Comparison of ENCODE assay signal across 8 cellular contexts in the genomic region with DNA sequence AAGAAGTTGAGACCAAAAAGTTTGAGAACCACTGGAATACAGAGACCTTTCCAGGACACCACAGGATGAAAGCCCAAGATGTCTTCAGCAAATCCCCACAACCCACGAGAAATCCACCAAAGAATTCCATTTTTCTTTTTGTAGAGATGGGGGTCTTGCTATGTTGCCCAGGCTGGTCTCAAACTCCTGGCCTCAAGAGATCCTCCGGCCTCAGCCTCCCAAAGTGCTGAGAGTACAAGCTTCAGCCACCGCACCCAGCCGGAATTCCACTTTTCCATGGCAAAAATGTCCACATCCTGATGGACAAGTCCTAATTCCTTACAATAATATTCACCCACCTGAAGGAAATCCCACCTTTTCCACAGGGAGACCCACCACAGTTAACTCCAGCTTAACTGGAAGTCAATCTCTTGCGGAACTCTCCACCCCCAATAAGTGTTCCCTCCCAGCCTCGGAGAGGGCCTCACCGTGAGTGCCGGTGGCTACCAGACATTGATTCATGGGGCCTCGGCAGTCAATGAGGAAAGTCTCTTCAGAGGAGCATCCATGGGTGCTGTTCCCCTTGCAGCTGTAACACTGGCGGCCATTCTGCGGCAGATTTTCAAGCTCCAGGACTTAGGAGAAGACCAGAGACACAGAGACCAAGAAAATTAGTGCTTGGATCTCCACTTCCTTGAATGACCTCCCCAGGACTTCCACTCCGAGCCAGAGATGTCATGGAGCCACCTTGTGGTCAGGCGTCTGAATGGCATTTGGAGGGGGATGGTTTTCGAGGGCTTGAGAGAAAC. TPM values are rescaled to one million over a fixed set of nuclear protein-coding genes. Genes with fewer than 3 reads are reported as not detected.
A peak's percentile ranks its signal among the peaks of the same experiment; 100 is the strongest.
DNase-seq lines count a peak whose midpoint lies in the region; ATAC-seq and TF ChIP-seq lines count a peak whose summit lies in the region.

No MANE protein-coding gene starts in this region.

- H3K4me1 ChIP-seq in upper lobe of right lung = no peaks in the 10 kb centered on the region

- peaks cover 79% of the 10 kb centered on the region for H3K36me3 ChIP-seq in upper lobe of right lung

- TF ChIP-seq CTCF in GM12874 (IDR thresholded peaks at IDR 0.05; ENCODE audit: insufficient read depth, low read depth, low read length) (peak; percentile 72), fibroblast of mammary gland (conservative IDR thresholded peaks at IDR 0.05; ENCODE audit: control insufficient read depth, insufficient read depth, low read depth, low read length) (peak; percentile 78), upper lobe of right lung (IDR thresholded peaks at IDR 0.05) (peak; percentile 71)

- no peaks in the 10 kb centered on the region for H3K9me3 Mint-ChIP-seq in natural killer cell treated with Interleukin-12 subunit alpha and Interleukin-12 subunit beta and Interleukin-15 and Interleukin-18, amount 100 ng/mL, for 72 hours

- H3K27ac ChIP-seq in upper lobe of right lung = no peak overlapping the region

- peak; percentile 41 to 67 for ATAC-seq in natural killer cell treated with Interleukin-12 subunit alpha and Interleukin-12 subunit beta and Interleukin-15 and Interleukin-18, amount 100 ng/mL, for 72 hours
- peak; percentile 90 for ATAC-seq in upper lobe of right lung

- no peak overlapping the region for H3K4me3 Mint-ChIP-seq in natural killer cell treated with Interleukin-12 subunit alpha and Interleukin-12 subunit beta and Interleukin-15 and Interleukin-18, amount 100 ng/mL, for 72 hours

- H3K27me3 Mint-ChIP-seq in natural killer cell treated with Interleukin-12 subunit alpha and Interleukin-12 subunit beta and Interleukin-15 and Interleukin-18, amount 100 ng/mL, for 72 hours = no peaks in the 10 kb centered on the region

- no peak overlapping the region for H3K27ac Mint-ChIP-seq in natural killer cell treated with Interleukin-12 subunit alpha and Interleukin-12 subunit beta and Interleukin-15 and Interleukin-18, amount 100 ng/mL, for 72 hours

- no peaks in the 10 kb centered on the region for H3K9me3 ChIP-seq in upper lobe of right lung

- no peak overlapping the region for H3K4me3 ChIP-seq in fibroblast of mammary gland (ENCODE audit: control insufficient read depth, low read depth, low read length)
- H3K4me3 ChIP-seq in upper lobe of right lung = no peak overlapping the region

- H3K4me1 Mint-ChIP-seq in natural killer cell treated with Interleukin-12 subunit alpha and Interleukin-12 subunit beta and Interleukin-15 and Interleukin-18, amount 100 ng/mL, for 72 hours (ENCODE audit: low read depth in 2 of 2) = peaks cover 0 to 4% of the 10 kb centered on the region in 2 donors

- DNase-seq in AG08396 (ENCODE audit: low spot score) (peak; percentile 68), NCI-H446 (lab: John Stamatoyannopoulos, UW) (peak; percentile 18 to 49), fibroblast of mammary gland (ENCODE audit: low read depth) (peak; percentile 66), upper lobe of right lung (no peak), GF-D8 (lab: John Stamatoyannopoulos, UW) (no peak)
- DNase-seq in activated CD8-positive, alpha-beta memory T cell treated with anti-CD3 and anti-CD28 coated beads, Interleukin-2, amount 50 U/mL, for 48 hours = peak; percentile 57
- DNase-seq in natural killer cell treated with Interleukin-12 subunit alpha and Interleukin-12 subunit beta and Interleukin-15 and Interleukin-18, amount 100 ng/mL, for 72 hours (ENCODE audit: low spot score) = no peak

- H3K27me3 ChIP-seq in upper lobe of right lung = no peaks in the 10 kb centered on the region

- intact Hi-C loops in upper lobe of right lung (cut with DNase I) = no loop called here

- H3K36me3 Mint-ChIP-seq in natural killer cell treated with Interleukin-12 subunit alpha and Interleukin-12 subunit beta and Interleukin-15 and Interleukin-18, amount 100 ng/mL, for 72 hours = peaks cover 4% of the 10 kb centered on the region

RNA-seq across cellular contexts. Expression of gene CADM4, which starts 12.3 kb away (rescaled TPM):
- total RNA-seq in natural killer cell treated with Interleukin-12 subunit alpha and Interleukin-12 subunit beta and Interleukin-15 and Interleukin-18, amount 100 ng/mL, for 72 hours = under 1 TPM; 0.59 TPM
- 8.7 TPM for total RNA-seq in upper lobe of right lung

RNA-seq across cellular contexts. Expression of gene PLAUR, which starts 18.0 kb away (rescaled TPM):
- 100 to 1,000 TPM in 1 of 2 donors, 10 to 100 TPM in 1; 83.6 to 172 TPM for total RNA-seq in natural killer cell treated with Interleukin-12 subunit alpha and Interleukin-12 subunit beta and Interleukin-15 and Interleukin-18, amount 100 ng/mL, for 72 hours
- 97.2 TPM for total RNA-seq in upper lobe of right lung

RNA-seq across cellular contexts. Expression of gene ZNF428, which starts 32.5 kb away (rescaled TPM):
- 10 to 100 TPM; 24.9 to 25.3 TPM for total RNA-seq in natural killer cell treated with Interleukin-12 subunit alpha and Interleukin-12 subunit beta and Interleukin-15 and Interleukin-18, amount 100 ng/mL, for 72 hours
- total RNA-seq in upper lobe of right lung = 27.1 TPM

RNA-seq across cellular contexts. Expression of gene SRRM5, which starts 40.1 kb away (rescaled TPM):
- total RNA-seq in natural killer cell treated with Interleukin-12 subunit alpha and Interleukin-12 subunit beta and Interleukin-15 and Interleukin-18, amount 100 ng/mL, for 72 hours = 1 to 10 TPM; 1.1 to 1.8 TPM
- 0.29 TPM for total RNA-seq in upper lobe of right lung

RNA-seq across cellular contexts. Expression of gene ZNF576, which starts 55.6 kb away (rescaled TPM):
- 10 to 100 TPM; 19.5 to 22.3 TPM for total RNA-seq in natural killer cell treated with Interleukin-12 subunit alpha and Interleukin-12 subunit beta and Interleukin-15 and Interleukin-18, amount 100 ng/mL, for 72 hours
- total RNA-seq in upper lobe of right lung = 16.6 TPM

Comparison
In these comparisons a context has a peak if more than half of its experiments do, and no peak if none do; other contexts are left out.
1. DNase-seq: peak in AG08396 (single experiment), NCI-H446 (2 of 2), activated CD8-positive, alpha-beta memory T cell treated with anti-CD3 and anti-CD28 coated beads, Interleukin-2, amount 50 U/mL, for 48 hours (single experiment) and fibroblast of mammary gland (single experiment); none in natural killer cell treated with Interleukin-12 subunit alpha and Interleukin-12 subunit beta and Interleukin-15 and Interleukin-18, amount 100 ng/mL, for 72 hours (single experiment), upper lobe of right lung (single experiment) and GF-D8 (single experiment).
2. Peak in every context shown above with its lines, with median percentiles within 50 percentile points of each other: CTCF ChIP-seq.